ENCODE assay signal across 22 cellular contexts in the genomic region with DNA sequence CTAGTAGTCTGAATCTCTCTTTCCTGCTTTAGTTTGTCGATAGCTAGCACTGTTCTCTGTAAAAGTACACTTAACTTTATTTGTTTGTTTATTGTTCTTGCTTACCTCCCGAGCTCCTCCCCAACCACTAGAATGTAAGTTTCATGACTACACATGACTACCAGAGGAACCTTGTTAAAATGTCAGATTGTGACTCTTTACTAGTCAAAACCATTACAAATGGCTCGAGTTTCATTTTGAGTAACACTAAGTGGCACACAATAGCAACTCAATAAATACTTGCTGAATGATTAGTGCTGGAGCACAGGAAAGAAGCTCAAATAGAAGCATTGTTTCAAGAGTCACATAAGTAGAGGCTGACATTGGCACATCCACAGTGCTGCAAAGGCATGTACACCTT.
"Had no signal": no experiment of that assay in that cellular context is flagged by ENCODE, and none has a peak within 500 bp of the region (broad histone marks: within the 10 kb centered on the region; RNA-seq: fewer than 3 reads in every experiment).

No MANE protein-coding gene starts in this region.

- ATAC-seq: activated CD4-positive, CD25-positive, alpha-beta regulatory T cell treated with anti-CD3 and anti-CD28 coated beads, Interleukin-2, amount 50 U/mL, for 24 hours; right lobe of liver; stimulated activated naive CD8-positive, alpha-beta T cell treated with anti-CD3 and anti-CD28 coated beads, Interleukin-15, Interleukin-2, amounts not matched to agents 100 U/mL and 50 U/mL, for 24 hours had no signal

- DNase-seq: activated CD4-positive, alpha-beta T cell treated with anti-CD3 and anti-CD28 coated beads for 48 hours; activated CD4-positive, alpha-beta T cell treated with anti-CD3 and anti-CD28 coated beads, Interleukin-2, amount 50 U/mL, for 48 hours; activated CD8-positive, alpha-beta memory T cell treated with anti-CD3 and anti-CD28 coated beads for 24 hours; activated effector memory CD4-positive, alpha-beta T cell treated with anti-CD3 and anti-CD28 coated beads, Interleukin-2, amount 50 U/mL, for 16 hours; activated naive CD4-positive, alpha-beta T cell treated with anti-CD3 and anti-CD28 coated beads for 36 hours; activated naive CD8-positive, alpha-beta T cell treated with anti-CD3 and anti-CD28 coated beads for 36 hours; central memory CD4-positive, alpha-beta T cell; endodermal cell; esophagus squamous epithelium; left ventricle myocardium inferior; nephron progenitor cell; ovary; right lobe of liver; stimulated activated CD4-positive, alpha-beta T cell treated with anti-CD3 and anti-CD28 coated beads, Interleukin-2, amount 100 ng/mL, for 48 hours; stimulated activated naive CD8-positive, alpha-beta T cell treated with anti-CD3 and anti-CD28 coated beads, Interleukin-15, Interleukin-2, amounts not matched to agents 100 U/mL and 50 U/mL, for 24 hours; testis; transverse colon; WERI-Rb-1 had no signal

- H3K36me3 ChIP-seq: ascending aorta, esophagus squamous epithelium, left ventricle myocardium inferior, ovary, right lobe of liver, transverse colon, WERI-Rb-1 had no signal

- H3K27me3 ChIP-seq: ascending aorta, esophagus squamous epithelium, ovary, right lobe of liver, testis, transverse colon had no signal

- H3K4me1 ChIP-seq: ascending aorta, esophagus squamous epithelium, left ventricle myocardium inferior, right lobe of liver, testis, transverse colon had no signal

- H3K27ac ChIP-seq: ascending aorta, esophagus squamous epithelium, left ventricle myocardium inferior, ovary, right lobe of liver, testis, transverse colon, WERI-Rb-1 had no signal

- H3K9me3 ChIP-seq: esophagus squamous epithelium, ovary, right lobe of liver, testis, transverse colon had no signal

- FAIRE-seq: frontal cortex had no signal

- H3K4me3 ChIP-seq: ascending aorta, esophagus squamous epithelium, left ventricle myocardium inferior, lung, ovary, right lobe of liver, testis, transverse colon had no signal
